ENCODE assay signal across 1 cellular context in the genomic region with DNA sequence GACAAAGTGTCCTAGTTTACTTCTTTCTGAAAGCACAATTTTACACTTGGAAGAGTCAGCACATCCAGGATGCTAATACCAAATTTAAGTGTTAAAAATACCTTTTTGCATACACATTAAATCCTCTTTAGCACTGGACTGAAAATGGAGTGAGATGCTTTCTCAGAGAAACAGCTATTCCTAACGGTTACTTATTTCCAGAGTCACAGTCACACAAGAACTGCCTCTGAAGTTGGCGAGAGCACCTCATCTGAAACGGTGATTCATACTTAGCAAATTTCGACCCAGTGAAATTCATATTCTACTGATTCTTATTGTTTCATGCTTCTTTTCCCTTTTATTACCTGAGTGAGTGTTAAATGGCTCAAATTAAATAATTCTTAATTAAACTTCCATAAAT.
TF ChIP-seq lines count a peak whose summit lies in the region.

No MANE protein-coding gene starts in this region.

TF ChIP-seq in WTC11, 78 proteins besides CTCF, POLR2A, EP300 and RAD21 (continued from another document):
- no peak for TF ChIP-seq STAT6 (CRISPR knock-in tag; conservative IDR thresholded peaks at IDR 0.05; ENCODE audit: low read depth)
- TF ChIP-seq, protein P1, sequence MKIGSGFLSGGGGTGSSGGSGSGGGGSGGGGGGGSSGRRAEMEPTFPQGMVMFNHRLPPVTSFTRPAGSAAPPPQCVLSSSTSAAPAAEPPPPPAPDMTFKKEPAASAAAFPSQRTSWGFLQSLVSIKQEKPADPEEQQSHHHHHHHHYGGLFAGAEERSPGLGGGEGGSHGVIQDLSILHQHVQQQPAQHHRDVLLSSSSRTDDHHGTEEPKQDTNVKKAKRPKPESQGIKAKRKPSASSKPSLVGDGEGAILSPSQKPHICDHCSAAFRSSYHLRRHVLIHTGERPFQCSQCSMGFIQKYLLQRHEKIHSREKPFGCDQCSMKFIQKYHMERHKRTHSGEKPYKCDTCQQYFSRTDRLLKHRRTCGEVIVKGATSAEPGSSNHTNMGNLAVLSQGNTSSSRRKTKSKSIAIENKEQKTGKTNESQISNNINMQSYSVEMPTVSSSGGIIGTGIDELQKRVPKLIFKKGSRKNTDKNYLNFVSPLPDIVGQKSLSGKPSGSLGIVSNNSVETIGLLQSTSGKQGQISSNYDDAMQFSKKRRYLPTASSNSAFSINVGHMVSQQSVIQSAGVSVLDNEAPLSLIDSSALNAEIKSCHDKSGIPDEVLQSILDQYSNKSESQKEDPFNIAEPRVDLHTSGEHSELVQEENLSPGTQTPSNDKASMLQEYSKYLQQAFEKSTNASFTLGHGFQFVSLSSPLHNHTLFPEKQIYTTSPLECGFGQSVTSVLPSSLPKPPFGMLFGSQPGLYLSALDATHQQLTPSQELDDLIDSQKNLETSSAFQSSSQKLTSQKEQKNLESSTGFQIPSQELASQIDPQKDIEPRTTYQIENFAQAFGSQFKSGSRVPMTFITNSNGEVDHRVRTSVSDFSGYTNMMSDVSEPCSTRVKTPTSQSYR (CRISPR knock-in tag; IDR thresholded peaks at IDR 0.05) = no peak
- TF ChIP-seq FOXJ3 (CRISPR knock-in tag; IDR thresholded peaks at IDR 0.05; ENCODE audit: borderline replicate concordance) = no peak
- TF ChIP-seq, protein P2, sequence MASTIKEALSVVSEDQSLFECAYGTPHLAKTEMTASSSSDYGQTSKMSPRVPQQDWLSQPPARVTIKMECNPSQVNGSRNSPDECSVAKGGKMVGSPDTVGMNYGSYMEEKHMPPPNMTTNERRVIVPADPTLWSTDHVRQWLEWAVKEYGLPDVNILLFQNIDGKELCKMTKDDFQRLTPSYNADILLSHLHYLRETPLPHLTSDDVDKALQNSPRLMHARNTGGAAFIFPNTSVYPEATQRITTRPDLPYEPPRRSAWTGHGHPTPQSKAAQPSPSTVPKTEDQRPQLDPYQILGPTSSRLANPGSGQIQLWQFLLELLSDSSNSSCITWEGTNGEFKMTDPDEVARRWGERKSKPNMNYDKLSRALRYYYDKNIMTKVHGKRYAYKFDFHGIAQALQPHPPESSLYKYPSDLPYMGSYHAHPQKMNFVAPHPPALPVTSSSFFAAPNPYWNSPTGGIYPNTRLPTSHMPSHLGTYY (CRISPR knock-in tag; IDR thresholded peaks at IDR 0.05) = no peak
- TF ChIP-seq PREB (CRISPR knock-in tag; IDR thresholded peaks at IDR 0.05; ENCODE audit: borderline replicate concordance) = no peak
- no peak for TF ChIP-seq NR2C2 (CRISPR knock-in tag; IDR thresholded peaks at IDR 0.05)
- no peak for TF ChIP-seq SMAD4 (CRISPR knock-in tag; IDR thresholded peaks at IDR 0.05)
TF ChIP-seq in WTC11: peak in this region for 0.
